In the genomic region with DNA sequence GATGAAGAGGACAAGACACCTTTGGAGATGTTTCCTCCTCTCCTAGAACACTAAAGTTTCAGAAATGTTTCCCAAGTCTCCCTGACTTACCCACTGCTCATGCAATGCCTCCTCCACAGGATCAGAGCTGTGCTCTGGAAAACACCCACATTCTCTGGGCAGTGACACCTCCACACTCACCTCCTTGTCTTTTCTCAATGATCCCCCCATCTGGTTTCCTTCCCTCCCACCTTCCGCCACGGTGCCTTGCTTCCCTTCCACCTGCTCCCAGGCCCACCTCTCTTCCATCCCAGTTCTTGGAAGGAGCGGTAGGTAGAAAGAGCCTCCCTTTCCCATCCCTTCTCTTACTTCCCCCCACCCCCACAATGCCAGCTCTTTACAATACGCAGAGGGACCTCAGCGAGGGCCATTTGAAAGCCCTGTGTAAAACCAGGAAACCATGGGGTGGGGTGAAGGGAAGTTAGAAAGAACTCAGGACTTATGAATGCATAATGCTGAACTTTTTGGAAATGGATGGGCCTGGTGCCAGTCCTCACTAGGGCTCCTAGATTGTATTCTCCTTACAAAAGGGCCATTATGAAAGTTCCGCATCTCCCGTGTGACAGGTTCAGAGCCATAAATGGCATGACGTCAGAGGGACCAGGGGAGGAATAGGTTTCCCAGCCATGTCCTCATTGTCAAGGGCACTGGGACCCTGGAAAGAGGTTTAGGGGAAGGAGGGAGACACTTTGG, we compare ENCODE assay signal across 26 cellular contexts. TPM values are rescaled to one million over a fixed set of nuclear protein-coding genes. Genes with fewer than 3 reads are reported as not detected.
"Had no signal": no experiment of that assay in that cellular context is flagged by ENCODE, and none has a peak within 500 bp of the region (broad histone marks: within the 10 kb centered on the region; RNA-seq: fewer than 3 reads in every experiment).

No MANE protein-coding gene starts in this region.

- H3K27ac ChIP-seq: adrenal gland, neutrophil, ovary, prostate gland, testis, upper lobe of left lung, WERI-Rb-1 had no signal

- DNase-seq: activated CD4-positive, alpha-beta T cell treated with anti-CD3 and anti-CD28 coated beads, Interleukin-2, amount 10 ng/mL, durations not matched to agents 7 days and 5 days; activated CD4-positive, CD25-positive, alpha-beta regulatory T cell treated with anti-CD3 and anti-CD28 coated beads, Interleukin-2, amount 50 U/mL, for 72 hours; activated naive CD4-positive, alpha-beta T cell; activated T-cell treated with anti-CD3 and anti-CD28 coated beads, Interleukin-2, amount 50 U/mL, for 1 hour; adrenal gland; effector CD4-positive, alpha-beta T cell; immature natural killer cell; kidney glomerular epithelial cell; midbrain; ovary; stimulated activated CD4-positive, alpha-beta T cell treated with anti-CD3 and anti-CD28 coated beads, Interleukin-15, amount 100 ng/mL, for 24 hours; testis; upper lobe of left lung; WERI-Rb-1 had no signal

- ATAC-seq: natural killer cell treated with Interleukin-12 subunit alpha and Interleukin-12 subunit beta and Interleukin-15 and Interleukin-18, amount 100 ng/mL, for 72 hours; SK-N-SH treated with all-trans-retinoic acid at 6 μM for 48 hours; stimulated activated memory B cell treated with anti-CD40 and anti-IgM and Interleukin-4, amounts not matched to agents 10 μg/mL and 1 μg/mL and 100 μg/mL, for 72 hours had no signal

- H3K4me1 Mint-ChIP-seq: activated CD4-positive, alpha-beta T cell treated with anti-CD3 and anti-CD28 coated beads, Interleukin-2, amount 10 ng/mL, durations not matched to agents 7 days and 5 days; immature natural killer cell; stimulated activated memory B cell treated with anti-CD40 and anti-IgM and Interleukin-4, amounts not matched to agents 10 μg/mL and 1 μg/mL and 100 μg/mL, for 72 hours had no signal

- H3K27me3 Mint-ChIP-seq: activated CD4-positive, alpha-beta T cell treated with anti-CD3 and anti-CD28 coated beads, Interleukin-2, amount 10 ng/mL, durations not matched to agents 7 days and 5 days; activated naive CD8-positive, alpha-beta T cell; dendritic cell treated with granulocyte-macrophage colony-stimulating factor and Interleukin-4, amounts not matched to agents 40 ng/mL and 50 ng/mL, for 4 days; natural killer cell treated with Interleukin-12 subunit alpha and Interleukin-12 subunit beta and Interleukin-15 and Interleukin-18, amount 100 ng/mL, for 72 hours had no signal

- FAIRE-seq: astrocyte, endometrium, small intestine had no signal

- H3K27me3 ChIP-seq: adrenal gland, hepatocyte, neutrophil, ovary, testis, upper lobe of left lung had no signal

- H3K9me3 ChIP-seq: adrenal gland, neutrophil, ovary, prostate gland, testis, upper lobe of left lung had no signal

- H3K36me3 ChIP-seq: adrenal gland, neutrophil, ovary, prostate gland, WERI-Rb-1 had no signal

- H3K27ac Mint-ChIP-seq: activated CD4-positive, alpha-beta T cell treated with anti-CD3 and anti-CD28 coated beads, Interleukin-2, amount 10 ng/mL, durations not matched to agents 7 days and 5 days; activated naive CD8-positive, alpha-beta T cell; dendritic cell treated with granulocyte-macrophage colony-stimulating factor and Interleukin-4, amounts not matched to agents 40 ng/mL and 50 ng/mL, for 4 days; immature natural killer cell; natural killer cell treated with Interleukin-12 subunit alpha and Interleukin-12 subunit beta and Interleukin-15 and Interleukin-18, amount 100 ng/mL, for 72 hours; stimulated activated memory B cell treated with anti-CD40 and anti-IgM and Interleukin-4, amounts not matched to agents 10 μg/mL and 1 μg/mL and 100 μg/mL, for 72 hours; T-helper 2 cell treated with Interferon-gamma antibody and Interleukin-4, amounts not matched to agents 5 μg/mL and 100 μg/mL, for 36 hours had no signal

- H3K4me3 ChIP-seq: adrenal gland, hepatocyte, ovary, prostate gland, testis, upper lobe of left lung had no signal

- H3K4me1 ChIP-seq: adrenal gland, prostate gland, testis, upper lobe of left lung had no signal

- H3K36me3 Mint-ChIP-seq: activated naive CD8-positive, alpha-beta T cell; immature natural killer cell; natural killer cell treated with Interleukin-12 subunit alpha and Interleukin-12 subunit beta and Interleukin-15 and Interleukin-18, amount 100 ng/mL, for 72 hours; stimulated activated memory B cell treated with anti-CD40 and anti-IgM and Interleukin-4, amounts not matched to agents 10 μg/mL and 1 μg/mL and 100 μg/mL, for 72 hours had no signal

- H3K4me3 Mint-ChIP-seq: activated CD4-positive, alpha-beta T cell treated with anti-CD3 and anti-CD28 coated beads, Interleukin-2, amount 10 ng/mL, durations not matched to agents 7 days and 5 days; activated naive CD8-positive, alpha-beta T cell; dendritic cell treated with granulocyte-macrophage colony-stimulating factor and Interleukin-4, amounts not matched to agents 40 ng/mL and 50 ng/mL, for 4 days; immature natural killer cell; natural killer cell treated with Interleukin-12 subunit alpha and Interleukin-12 subunit beta and Interleukin-15 and Interleukin-18, amount 100 ng/mL, for 72 hours; stimulated activated memory B cell treated with anti-CD40 and anti-IgM and Interleukin-4, amounts not matched to agents 10 μg/mL and 1 μg/mL and 100 μg/mL, for 72 hours; T-helper 2 cell treated with Interferon-gamma antibody and Interleukin-4, amounts not matched to agents 5 μg/mL and 100 μg/mL, for 36 hours had no signal

RNA-seq across cellular contexts. Expression of a gene that starts 12.8 kb away (rescaled TPM):
- total RNA-seq: natural killer cell treated with Interleukin-12 subunit alpha and Interleukin-12 subunit beta and Interleukin-15 and Interleukin-18, amount 100 ng/mL, for 72 hours had no signal
